Comparison of ENCODE assay signal across 8 cellular contexts in genomic region chr6:158605266-158605878, GRCh38. TPM values are rescaled to one million over a fixed set of nuclear protein-coding genes. Genes with fewer than 3 reads are reported as not detected.
DNase-seq lines count a peak whose midpoint lies in the region; ATAC-seq, FAIRE-seq and TF ChIP-seq lines count a peak whose summit lies in the region.

No MANE protein-coding gene starts in this region.

- no peak overlapping the region for H3K27ac ChIP-seq in coronary artery
- H3K27ac ChIP-seq in HepG2 (ENCODE audit: extremely low read length, insufficient read depth, low read length) = no peak overlapping the region

- peaks cover 56 to 96% of the 10 kb centered on the region in 2 experiments for H3K36me3 ChIP-seq in HepG2 (replicated peaks in 1 of 2; ENCODE audit: control insufficient read depth in 1 of 2, insufficient read depth in 2 of 2, low read length in 2 of 2)

- H3K4me1 Mint-ChIP-seq in activated CD4-positive, alpha-beta T cell treated with anti-CD3 and anti-CD28 coated beads for 36 hours = no peaks in the 10 kb centered on the region

- BruUV-seq in HepG2 (replicated peaks; lab: Mats Ljungman, UMichigan) = no TSS peak

- no peak; a peak in 1 of 4 replicates for TF ChIP-seq POLR2A in HepG2 (IDR thresholded peaks at IDR 0.05; ENCODE audit: insufficient read depth in 1 of 2, low read depth in 2 of 2, low read length in 2 of 2)

- CTCF ChIA-PET in activated CD4-positive, alpha-beta T cell treated with anti-CD3 and anti-CD28 coated beads for 36 hours (lab: Charles Lee) = interaction anchor here (0.6 to 2.4 kb wide), 15 partner anchors 10 to 978 kb away, joined by 3 to 23 read pairs (median 4); partner anchors contain the start of gene DYNLT1
- CTCF ChIA-PET in HepG2 (lab: Yijun Ruan, JAX; ENCODE audit: low intra/inter-chr PET ratio, low total read pairs) = interaction anchor here (1.4 to 2.5 kb wide), 2 partner anchors 384 to 391 kb away, joined by 5 to 8 read pairs; no protein-coding TSS in a partner anchor

- peak; percentile 67 for TF ChIP-seq RAD21 in HepG2 (CRISPR knock-in tag; IDR thresholded peaks at IDR 0.05)

- peaks cover 32% of the 10 kb centered on the region for H3K36me3 Mint-ChIP-seq in activated CD4-positive, alpha-beta T cell treated with anti-CD3 and anti-CD28 coated beads for 36 hours (ENCODE audit: low read depth)

- intact Hi-C loops in activated CD4-positive, alpha-beta T cell treated with anti-CD3 and anti-CD28 coated beads for 36 hours (cut with DNase I, micrococcal nuclease) = loop anchor here (1.0 to 2.0 kb wide), 3 partner anchors 384 to 391 kb away; no protein-coding TSS in a partner anchor
- intact Hi-C loops in HepG2 (cut with micrococcal nuclease; ENCODE audit: unreplicated experiment) = loop anchor here (1.0 to 2.0 kb wide), 2 partner anchors 99 to 391 kb away; no protein-coding TSS in a partner anchor

- no peak overlapping the region for H3K27ac Mint-ChIP-seq in activated CD4-positive, alpha-beta T cell treated with anti-CD3 and anti-CD28 coated beads for 36 hours

- POLR2A ChIA-PET in activated CD4-positive, alpha-beta T cell treated with anti-CD3 and anti-CD28 coated beads for 36 hours (lab: Charles Lee) = interaction anchor here (0.7 kb wide), 1 partner anchor 28 kb away, joined by 4 read pairs; no protein-coding TSS in a partner anchor
- POLR2A ChIA-PET in HepG2 (lab: Yijun Ruan, JAX) = interaction anchor here (0.7 kb wide), 2 partner anchors 36 to 873 kb away, joined by 3 read pairs; no protein-coding TSS in a partner anchor

- in situ Hi-C loops in HepG2 (cut with HindIII; ENCODE audit: extremely low pct_ligation_motif_present, low pct_unique_long_range_greater_than_20kb) = no loop called here

- peak; percentile 74 for ATAC-seq in activated CD4-positive, alpha-beta T cell treated with anti-CD3 and anti-CD28 coated beads for 36 hours
- ATAC-seq in HepG2 (peak; percentile 73), GM21528 (IDR thresholded peaks at IDR 0.05; ENCODE audit: low FRiP score, unreplicated experiment) (no peak)

- no peaks in the 10 kb centered on the region for H3K9me3 ChIP-seq in HepG2 (ENCODE audit: low read length)

- no peaks in the 10 kb centered on the region for H3K4me1 ChIP-seq in HepG2 (ENCODE audit: insufficient read depth, low read length)

- H3K27me3 ChIP-seq in HepG2 (ENCODE audit: control insufficient read depth in 1 of 2, insufficient read depth in 2 of 2, low read length in 2 of 2) = no peaks in the 10 kb centered on the region

- WGBS in HepG2 (ENCODE audit: low lambda C conversion rate) = 86% methylated on average over 13 of the region's 13 CpGs

- no peaks in the 10 kb centered on the region for H3K9me3 Mint-ChIP-seq in activated CD4-positive, alpha-beta T cell treated with anti-CD3 and anti-CD28 coated beads for 36 hours (ENCODE audit: low read depth)

- TF ChIP-seq EP300 in HepG2 (IDR thresholded peaks at IDR 0.05; ENCODE audit: low read depth in 2 of 2, low read length in 2 of 2) (no peak), HepG2 (CRISPR knock-in tag; IDR thresholded peaks at IDR 0.05; ENCODE audit: borderline replicate concordance) (no peak)

- H3K27me3 Mint-ChIP-seq in activated CD4-positive, alpha-beta T cell treated with anti-CD3 and anti-CD28 coated beads for 36 hours = no peaks in the 10 kb centered on the region

- DNase-seq in AG08395 (ENCODE audit: low spot score) (peak; percentile 84), GM19238 (ENCODE audit: insufficient read length, low spot score) (peak; percentile 45), NCI-H345 treated with DMSO at 0.1 percent for 48 hours (lab: John Stamatoyannopoulos, UW; ENCODE audit: unreplicated experiment) (peak; percentile 44), coronary artery (ENCODE audit: low spot score) (no peak), HepG2 (ENCODE audit: low spot score) (peak; percentile 72)
- peak; percentile 77 for DNase-seq in activated CD4-positive, alpha-beta T cell treated with anti-CD3 and anti-CD28 coated beads for 36 hours
- peak in 2 of 3 donors; percentile 9 to 21 for DNase-seq in stimulated activated CD4-positive, alpha-beta T cell treated with anti-CD3 and anti-CD28 coated beads, TNF-alpha, amount 100 ng/mL, for 1 hour (ENCODE audit: low read depth in 3 of 3, low spot score in 1 of 3)

- peak; percentile 56 for TF ChIP-seq CTCF in coronary artery (IDR thresholded peaks at IDR 0.05)
- peak; percentile 70 for TF ChIP-seq CTCF in HepG2 (CRISPR knock-in tag; IDR thresholded peaks at IDR 0.05)

- no peak overlapping the region for H3K4me3 Mint-ChIP-seq in activated CD4-positive, alpha-beta T cell treated with anti-CD3 and anti-CD28 coated beads for 36 hours

- peak; percentile 93 for FAIRE-seq in HepG2 (lab: Jason Lieb, UNC)

- H2AFZ ChIP-seq in HepG2 (ENCODE audit: low read length) = no peak overlapping the region

- H4K20me1 ChIP-seq in HepG2 (ENCODE audit: insufficient read depth, low read length) = peaks cover 45% of the 10 kb centered on the region

- no peak overlapping the region for H3K4me3 ChIP-seq in coronary artery
- H3K4me3 ChIP-seq in HepG2 (replicated peaks in 1 of 3; ENCODE audit: insufficient read depth in 1 of 3, low read depth in 2 of 3, low read length in 3 of 3) = no peak overlapping the region

- peaks cover 22% of the 10 kb centered on the region for H3K79me2 ChIP-seq in HepG2 (ENCODE audit: insufficient read depth, low read length)

- H3K4me2 ChIP-seq in HepG2 (ENCODE audit: low read depth, low read length) = no peak overlapping the region

- H3K9ac ChIP-seq in HepG2 (ENCODE audit: insufficient read depth, low read depth, low read length) = no peak overlapping the region

RNA-seq across cellular contexts. Expression of gene DYNLT1, which starts 39.2 kb away (rescaled TPM):
- 100 to 1,000 TPM; 116 to 118 TPM for total RNA-seq in activated CD4-positive, alpha-beta T cell treated with anti-CD3 and anti-CD28 coated beads for 36 hours
- 108 and 144 TPM in 2 replicates for total RNA-seq in HepG2 (2016; rRNA removed; fragmentation: Illumina TruSeq; extraction: Trizol)
- 61.3 and 63.2 TPM in 2 replicates for total RNA-seq in HepG2 (2016; cell fraction: cytosol; rRNA removed; fragmentation: Illumina TruSeq; extraction: Trizol; ENCODE audit: low read depth)
- total RNA-seq in HepG2 (2016; cell fraction: insoluble cytoplasmic fraction; rRNA removed; fragmentation: Illumina TruSeq; extraction: Trizol) = 106 and 153 TPM in 2 replicates
- total RNA-seq in HepG2 (2016; cell fraction: membrane; rRNA removed; fragmentation: Illumina TruSeq; extraction: Trizol) = 66.8 and 68.4 TPM in 2 replicates
- 46.1 and 46.5 TPM in 2 replicates for total RNA-seq in HepG2 (2016; cell fraction: nucleus; rRNA removed; fragmentation: Illumina TruSeq; extraction: Trizol)
- polyA plus RNA-seq in HepG2 (2011; rRNA removed) = 152 and 171 TPM in 2 replicates
- 96.9 and 144 TPM in 2 replicates for polyA plus RNA-seq in HepG2 (2011; cell fraction: cytosol; rRNA removed)
- 55.7 and 80.2 TPM in 2 replicates for polyA plus RNA-seq in HepG2 (2011; cell fraction: nucleus; rRNA removed)
- 121 and 122 TPM in 2 replicates for polyA plus RNA-seq in HepG2 (2012)
- 51.0 and 56.6 TPM in 2 replicates for polyA plus RNA-seq in HepG2 (2016; cell fraction: cytosol; fragmentation: Illumina TruSeq; extraction: Trizol; ENCODE audit: low read depth)
- polyA plus RNA-seq in HepG2 (2016; cell fraction: insoluble cytoplasmic fraction; fragmentation: Illumina TruSeq; extraction: Trizol; ENCODE audit: low read depth) = 155 and 168 TPM in 2 replicates
- polyA plus RNA-seq in HepG2 (2016; cell fraction: membrane; fragmentation: Illumina TruSeq; extraction: Trizol; ENCODE audit: low read depth) = 61.5 and 63.6 TPM in 2 replicates
- 102 and 103 TPM in 2 replicates for polyA plus RNA-seq in HepG2 (2016; cell fraction: nucleus; fragmentation: Illumina TruSeq; extraction: Trizol; ENCODE audit: insufficient read depth, low read depth)
- 81.1 TPM in 2 replicates for polyA minus RNA-seq in HepG2 (2011; rRNA and poly(A)+ RNA removed; ENCODE audit: low replicate concordance)
- polyA minus RNA-seq in HepG2 (2011; cell fraction: cytosol; rRNA and poly(A)+ RNA removed) = 19.5 and 25.9 TPM in 2 replicates
- 19.4 and 32.6 TPM in 2 replicates for polyA minus RNA-seq in HepG2 (2011; cell fraction: nucleus; rRNA and poly(A)+ RNA removed)

RNA-seq across cellular contexts. Expression of gene SYTL3, which starts 44.5 kb away (rescaled TPM):
- total RNA-seq in activated CD4-positive, alpha-beta T cell treated with anti-CD3 and anti-CD28 coated beads for 36 hours = 100 to 1,000 TPM; 163 to 180 TPM
- 0.11 and 0.17 TPM in 2 replicates for total RNA-seq in HepG2 (2016; rRNA removed; fragmentation: Illumina TruSeq; extraction: Trizol)
- total RNA-seq in HepG2 (2016; cell fraction: cytosol; rRNA removed; fragmentation: Illumina TruSeq; extraction: Trizol; ENCODE audit: low read depth) = 0.20 and 0.26 TPM in 2 replicates
- total RNA-seq in HepG2 (2016; cell fraction: insoluble cytoplasmic fraction; rRNA removed; fragmentation: Illumina TruSeq; extraction: Trizol) = 0.19 and 0.25 TPM in 2 replicates
- 0.14 and 0.15 TPM in 2 replicates for total RNA-seq in HepG2 (2016; cell fraction: membrane; rRNA removed; fragmentation: Illumina TruSeq; extraction: Trizol)
- 0.37 and 0.50 TPM in 2 replicates for total RNA-seq in HepG2 (2016; cell fraction: nucleus; rRNA removed; fragmentation: Illumina TruSeq; extraction: Trizol)
- polyA plus RNA-seq in HepG2 (2011; rRNA removed) = 0.21 and 0.28 TPM in 2 replicates
- polyA plus RNA-seq in HepG2 (2011; cell fraction: cytosol; rRNA removed) = 0.12 and 0.15 TPM in 2 replicates
- polyA plus RNA-seq in HepG2 (2011; cell fraction: nucleus; rRNA removed) = 0.59 and 0.64 TPM in 2 replicates
- 0.21 and 0.44 TPM in 2 replicates for polyA plus RNA-seq in HepG2 (2012)
- polyA plus RNA-seq in HepG2 (2016; cell fraction: cytosol; fragmentation: Illumina TruSeq; extraction: Trizol; ENCODE audit: low read depth) = 0.16 and 0.17 TPM in 2 replicates
- polyA plus RNA-seq in HepG2 (2016; cell fraction: insoluble cytoplasmic fraction; fragmentation: Illumina TruSeq; extraction: Trizol; ENCODE audit: low read depth) = 0.10 and 0.34 TPM in 2 replicates
- 0.07 and 0.15 TPM in 2 replicates for polyA plus RNA-seq in HepG2 (2016; cell fraction: membrane; fragmentation: Illumina TruSeq; extraction: Trizol; ENCODE audit: low read depth)
- polyA plus RNA-seq in HepG2 (2016; cell fraction: nucleus; fragmentation: Illumina TruSeq; extraction: Trizol; ENCODE audit: insufficient read depth, low read depth) = 0.22 and 0.72 TPM in 2 replicates
- 0.28 TPM in 1 of 2 replicates, not detected in the other for polyA minus RNA-seq in HepG2 (2011; rRNA and poly(A)+ RNA removed; ENCODE audit: low replicate concordance)
- polyA minus RNA-seq in HepG2 (2011; cell fraction: cytosol; rRNA and poly(A)+ RNA removed) = not detected in 2 replicates
- polyA minus RNA-seq in HepG2 (2011; cell fraction: nucleus; rRNA and poly(A)+ RNA removed) = 0.64 and 0.87 TPM in 2 replicates

RNA-seq across cellular contexts. Expression of gene TMEM181, which starts 45.5 kb away (rescaled TPM):
- total RNA-seq in activated CD4-positive, alpha-beta T cell treated with anti-CD3 and anti-CD28 coated beads for 36 hours = 1 to 10 TPM; 8.3 to 9.9 TPM
- total RNA-seq in HepG2 (2016; rRNA removed; fragmentation: Illumina TruSeq; extraction: Trizol) = 42.1 and 59.1 TPM in 2 replicates
- 32.4 and 35.6 TPM in 2 replicates for total RNA-seq in HepG2 (2016; cell fraction: cytosol; rRNA removed; fragmentation: Illumina TruSeq; extraction: Trizol; ENCODE audit: low read depth)
- total RNA-seq in HepG2 (2016; cell fraction: insoluble cytoplasmic fraction; rRNA removed; fragmentation: Illumina TruSeq; extraction: Trizol) = 41.0 and 60.9 TPM in 2 replicates
- total RNA-seq in HepG2 (2016; cell fraction: membrane; rRNA removed; fragmentation: Illumina TruSeq; extraction: Trizol) = 29.2 and 32.9 TPM in 2 replicates
- 66.4 and 75.5 TPM in 2 replicates for total RNA-seq in HepG2 (2016; cell fraction: nucleus; rRNA removed; fragmentation: Illumina TruSeq; extraction: Trizol)
- polyA plus RNA-seq in HepG2 (2011; rRNA removed) = 105 and 108 TPM in 2 replicates
- 53.2 and 89.4 TPM in 2 replicates for polyA plus RNA-seq in HepG2 (2011; cell fraction: cytosol; rRNA removed)
- polyA plus RNA-seq in HepG2 (2011; cell fraction: nucleus; rRNA removed) = 65.7 and 85.9 TPM in 2 replicates
- polyA plus RNA-seq in HepG2 (2012) = 99.1 and 106 TPM in 2 replicates
- polyA plus RNA-seq in HepG2 (2016; cell fraction: cytosol; fragmentation: Illumina TruSeq; extraction: Trizol; ENCODE audit: low read depth) = 2.2 and 2.6 TPM in 2 replicates
- polyA plus RNA-seq in HepG2 (2016; cell fraction: insoluble cytoplasmic fraction; fragmentation: Illumina TruSeq; extraction: Trizol; ENCODE audit: low read depth) = 31.8 and 32.9 TPM in 2 replicates
- 8.5 and 9.3 TPM in 2 replicates for polyA plus RNA-seq in HepG2 (2016; cell fraction: membrane; fragmentation: Illumina TruSeq; extraction: Trizol; ENCODE audit: low read depth)
- 140 and 144 TPM in 2 replicates for polyA plus RNA-seq in HepG2 (2016; cell fraction: nucleus; fragmentation: Illumina TruSeq; extraction: Trizol; ENCODE audit: insufficient read depth, low read depth)
- 13.5 and 115 TPM in 2 replicates for polyA minus RNA-seq in HepG2 (2011; rRNA and poly(A)+ RNA removed; ENCODE audit: low replicate concordance)
- polyA minus RNA-seq in HepG2 (2011; cell fraction: cytosol; rRNA and poly(A)+ RNA removed) = 82.7 and 108 TPM in 2 replicates
- 78.4 and 93.9 TPM in 2 replicates for polyA minus RNA-seq in HepG2 (2011; cell fraction: nucleus; rRNA and poly(A)+ RNA removed)

Comparison
In these comparisons a context has a peak if more than half of its experiments do, and no peak if none do; other contexts are left out.
1. RNA of gene SYTL3, which starts 44.5 kb away (total RNA-seq): 163 to 180 TPM in activated CD4-positive, alpha-beta T cell treated with anti-CD3 and anti-CD28 coated beads for 36 hours; 0.11 to 0.50 TPM in HepG2; every median in the first group is over 100 times any median in the second.